Comparison of ENCODE assay signal across 1 cellular context in the genomic region with DNA sequence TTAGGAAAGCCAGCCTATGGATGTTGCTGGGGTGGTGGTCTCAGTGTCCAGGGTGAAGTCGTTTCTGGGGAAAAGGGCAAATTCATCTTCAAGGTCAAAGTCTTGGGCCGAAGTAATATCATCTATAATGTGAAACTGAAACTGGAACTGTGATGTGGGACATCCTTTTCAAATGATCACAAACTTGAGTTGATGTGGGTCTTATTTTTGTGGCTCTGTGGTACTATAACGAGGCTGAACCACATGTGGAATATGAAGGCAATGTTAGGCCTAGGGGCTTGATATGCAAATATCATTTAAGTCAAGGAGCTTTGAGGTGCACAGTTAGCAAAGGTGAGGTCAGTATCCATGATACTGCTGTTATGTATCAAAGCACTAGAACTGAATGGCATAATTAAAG.
TF ChIP-seq lines count a peak whose summit lies in the region.

No MANE protein-coding gene starts in this region.

TF ChIP-seq in GM12878, 131 proteins besides CTCF, POLR2A, EP300 and RAD21:
- TF ChIP-seq SIN3A (IDR thresholded peaks at IDR 0.05; ENCODE audit: low read depth, low read length) (no peak), E2F8 (IDR thresholded peaks at IDR 0.05; ENCODE audit: low read depth, partially characterized antibody) (no peak), ESRRA (IDR thresholded peaks at IDR 0.05; ENCODE audit: low read length) (0 out of 2 replicates have a peak, but pooled peaks have one; percentile 42), RAD51 (IDR thresholded peaks at IDR 0.05) (no peak), FOXM1 (IDR thresholded peaks at IDR 0.05; ENCODE audit: low read depth, low read length) (no peak), RUNX3 (IDR thresholded peaks at IDR 0.05; ENCODE audit: low read length) (0 out of 2 replicates have a peak, but pooled peaks have one; percentile 10), BRCA1 (IDR thresholded peaks at IDR 0.05; ENCODE audit: low read depth, low read length) (no peak), YBX1 (IDR thresholded peaks at IDR 0.05) (no peak), CHD2 (IDR thresholded peaks at IDR 0.05; ENCODE audit: borderline replicate concordance, low read depth, low read length) (no peak), ZSCAN29 (IDR thresholded peaks at IDR 0.05) (no peak)
- TF ChIP-seq, protein P1, sequence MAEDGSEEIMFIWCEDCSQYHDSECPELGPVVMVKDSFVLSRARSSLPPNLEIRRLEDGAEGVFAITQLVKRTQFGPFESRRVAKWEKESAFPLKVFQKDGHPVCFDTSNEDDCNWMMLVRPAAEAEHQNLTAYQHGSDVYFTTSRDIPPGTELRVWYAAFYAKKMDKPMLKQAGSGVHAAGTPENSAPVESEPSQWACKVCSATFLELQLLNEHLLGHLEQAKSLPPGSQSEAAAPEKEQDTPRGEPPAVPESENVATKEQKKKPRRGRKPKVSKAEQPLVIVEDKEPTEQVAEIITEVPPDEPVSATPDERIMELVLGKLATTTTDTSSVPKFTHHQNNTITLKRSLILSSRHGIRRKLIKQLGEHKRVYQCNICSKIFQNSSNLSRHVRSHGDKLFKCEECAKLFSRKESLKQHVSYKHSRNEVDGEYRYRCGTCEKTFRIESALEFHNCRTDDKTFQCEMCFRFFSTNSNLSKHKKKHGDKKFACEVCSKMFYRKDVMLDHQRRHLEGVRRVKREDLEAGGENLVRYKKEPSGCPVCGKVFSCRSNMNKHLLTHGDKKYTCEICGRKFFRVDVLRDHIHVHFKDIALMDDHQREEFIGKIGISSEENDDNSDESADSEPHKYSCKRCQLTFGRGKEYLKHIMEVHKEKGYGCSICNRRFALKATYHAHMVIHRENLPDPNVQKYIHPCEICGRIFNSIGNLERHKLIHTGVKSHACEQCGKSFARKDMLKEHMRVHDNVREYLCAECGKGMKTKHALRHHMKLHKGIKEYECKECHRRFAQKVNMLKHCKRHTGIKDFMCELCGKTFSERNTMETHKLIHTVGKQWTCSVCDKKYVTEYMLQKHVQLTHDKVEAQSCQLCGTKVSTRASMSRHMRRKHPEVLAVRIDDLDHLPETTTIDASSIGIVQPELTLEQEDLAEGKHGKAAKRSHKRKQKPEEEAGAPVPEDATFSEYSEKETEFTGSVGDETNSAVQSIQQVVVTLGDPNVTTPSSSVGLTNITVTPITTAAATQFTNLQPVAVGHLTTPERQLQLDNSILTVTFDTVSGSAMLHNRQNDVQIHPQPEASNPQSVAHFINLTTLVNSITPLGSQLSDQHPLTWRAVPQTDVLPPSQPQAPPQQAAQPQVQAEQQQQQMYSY (CRISPR knock-in tag; IDR thresholded peaks at IDR 0.05): no peak
